Comparison of ENCODE assay signal across 19 cellular contexts in genomic region chr6:127933852-127934840, GRCh38. TPM values are rescaled to one million over a fixed set of nuclear protein-coding genes. Genes with fewer than 3 reads are reported as not detected.
DNase-seq lines count a peak whose midpoint lies in the region; ATAC-seq and TF ChIP-seq lines count a peak whose summit lies in the region.
"Had no signal": no experiment of that assay in that cellular context is flagged by ENCODE, and none has a peak within 500 bp of the region (broad histone marks: within the 10 kb centered on the region; RNA-seq: fewer than 3 reads in every experiment).

No MANE protein-coding gene starts in this region.

- CTCF ChIA-PET in WTC11 (lab: Charles Lee): no interaction called here

- no peak for TF ChIP-seq CTCF in WTC11 (IDR thresholded peaks at IDR 0.05)

- no peaks in the 10 kb centered on the region for H3K27me3 Mint-ChIP-seq in activated naive CD8-positive, alpha-beta T cell
- no peaks in the 10 kb centered on the region for H3K27me3 Mint-ChIP-seq in WTC11 (ENCODE audit: low read depth)

- peak overlapping the region; percentile 80 for H3K4me3 Mint-ChIP-seq in activated naive CD8-positive, alpha-beta T cell
- no peak overlapping the region for H3K4me3 Mint-ChIP-seq in WTC11
- H3K4me3 Mint-ChIP-seq: neural progenitor cell had no signal

- H3K27me3 ChIP-seq in aorta (ENCODE audit: control insufficient read depth in 1 of 2, insufficient read depth in 2 of 2, low read length in 1 of 2): no peaks in the 10 kb centered on the region
- H3K27me3 ChIP-seq: BE2C, heart right ventricle, neural progenitor cell had no signal

- no peaks in the 10 kb centered on the region for H3K9me3 ChIP-seq in aorta (ENCODE audit: control insufficient read depth, low read length)
- H3K9me3 ChIP-seq: BE2C had no signal

- H3K36me3 ChIP-seq in aorta (ENCODE audit: control insufficient read depth in 1 of 2, insufficient read depth in 2 of 2, low read length in 1 of 2): no peaks in the 10 kb centered on the region
- H3K36me3 ChIP-seq: BE2C, heart right ventricle, neural progenitor cell had no signal

- H3K4me1 ChIP-seq in aorta (ENCODE audit: control insufficient read depth in 1 of 2, insufficient read depth in 2 of 2, low read length in 2 of 2): no peaks in the 10 kb centered on the region
- H3K4me1 ChIP-seq: BE2C, neural progenitor cell had no signal

- peak; percentile 56 to 66 for ATAC-seq in activated CD4-positive, CD25-positive, alpha-beta regulatory T cell treated with anti-CD3 and anti-CD28 coated beads, Interleukin-2, amount 50 U/mL, for 24 hours
- ATAC-seq in aorta (ENCODE audit: low FRiP score) (no peak), WTC11 (no peak)
- ATAC-seq: heart right ventricle, right cardiac atrium had no signal

- H3K9me3 Mint-ChIP-seq in activated naive CD8-positive, alpha-beta T cell (ENCODE audit: low read depth): peaks cover 14% of the 10 kb centered on the region
- peaks cover 20% of the 10 kb centered on the region for H3K9me3 Mint-ChIP-seq in WTC11

- POLR2A ChIA-PET in WTC11 (lab: Charles Lee): no interaction called here

- no peak overlapping the region for H3K27ac ChIP-seq in aorta (ENCODE audit: low read depth in 1 of 2, low read length in 2 of 2)
- H3K27ac ChIP-seq: 22Rv1, neural progenitor cell had no signal

- peaks cover 7% of the 10 kb centered on the region for H3K36me3 Mint-ChIP-seq in activated naive CD8-positive, alpha-beta T cell
- peaks cover 12% of the 10 kb centered on the region for H3K36me3 Mint-ChIP-seq in WTC11
- H3K36me3 Mint-ChIP-seq: neural progenitor cell had no signal

- DNase-seq in activated CD4-positive, CD25-positive, alpha-beta regulatory T cell treated with anti-CD3 and anti-CD28 coated beads, Interleukin-2, amount 50 U/mL, for 72 hours: no peak
- peak; percentile 18 to 27 for DNase-seq in activated CD4-positive, alpha-beta T cell treated with anti-CD3 and anti-CD28 coated beads for 4 hours
- peak; percentile 38 for DNase-seq in stimulated activated CD4-positive, alpha-beta T cell treated with anti-CD3 and anti-CD28 coated beads, Interleukin-4, amount 100 ng/mL, for 24 hours
- no peak for DNase-seq in NCI-H187 (lab: John Stamatoyannopoulos, UW)
- no peak for DNase-seq in aorta
- no peak for DNase-seq in WTC11 (ENCODE audit: low spot score)
- DNase-seq: BE2C; heart right ventricle; mesenchymal stem cell; NCI-H1694; NCI-H345; NK-92 treated with Interleukin-12 subunit alpha and Interleukin-12 subunit beta, amount 100 ng/mL, for 24 hours; right cardiac atrium; stimulated activated CD8-positive, alpha-beta memory T cell treated with anti-CD3 and anti-CD28 coated beads, Interleukin-4, amount 100 ng/mL, for 48 hours had no signal

- intact Hi-C loops in aorta (cut with DNase I): no loop called here

- peaks cover 60% of the 10 kb centered on the region for H3K4me1 Mint-ChIP-seq in activated naive CD8-positive, alpha-beta T cell (ENCODE audit: low read depth)
- H3K4me1 Mint-ChIP-seq in WTC11: no peaks in the 10 kb centered on the region
- H3K4me1 Mint-ChIP-seq: neural progenitor cell had no signal

- 91% methylated on average over 7 of the region's 7 CpGs for WGBS in aorta, 2 donors

- peak overlapping the region; percentile 96 for H3K27ac Mint-ChIP-seq in activated naive CD8-positive, alpha-beta T cell
- H3K27ac Mint-ChIP-seq in WTC11: no peak overlapping the region
- H3K27ac Mint-ChIP-seq: neural progenitor cell had no signal

- no peak overlapping the region for H3K4me3 ChIP-seq in aorta (ENCODE audit: low read length in 2 of 2)
- H3K4me3 ChIP-seq: heart right ventricle, neural progenitor cell had no signal

TF ChIP-seq in WTC11, 78 proteins besides CTCF, POLR2A, EP300 and RAD21:
- TF ChIP-seq ELF4 (CRISPR knock-in tag; IDR thresholded peaks at IDR 0.05; ENCODE audit: low read depth) (no peak), ZNF416 (CRISPR knock-in tag; IDR thresholded peaks at IDR 0.05) (no peak), ZNF281 (CRISPR knock-in tag; IDR thresholded peaks at IDR 0.05) (no peak), FOXK1 (CRISPR knock-in tag; IDR thresholded peaks at IDR 0.05) (no peak), JAZF1 (CRISPR knock-in tag; IDR thresholded peaks at IDR 0.05) (no peak), SP1 (CRISPR knock-in tag; conservative IDR thresholded peaks at IDR 0.05) (no peak), OVOL2 (CRISPR knock-in tag; IDR thresholded peaks at IDR 0.05; ENCODE audit: borderline replicate concordance) (no peak), MYBL2 (CRISPR knock-in tag; IDR thresholded peaks at IDR 0.05) (no peak), ZNF396 (CRISPR knock-in tag; IDR thresholded peaks at IDR 0.05; ENCODE audit: borderline replicate concordance) (no peak), ZNF263 (CRISPR knock-in tag; IDR thresholded peaks at IDR 0.05; ENCODE audit: low read depth) (no peak), CREB1 (CRISPR knock-in tag; IDR thresholded peaks at IDR 0.05) (no peak), ZNF232 (CRISPR knock-in tag; IDR thresholded peaks at IDR 0.05) (no peak)
- TF ChIP-seq, protein P1, sequence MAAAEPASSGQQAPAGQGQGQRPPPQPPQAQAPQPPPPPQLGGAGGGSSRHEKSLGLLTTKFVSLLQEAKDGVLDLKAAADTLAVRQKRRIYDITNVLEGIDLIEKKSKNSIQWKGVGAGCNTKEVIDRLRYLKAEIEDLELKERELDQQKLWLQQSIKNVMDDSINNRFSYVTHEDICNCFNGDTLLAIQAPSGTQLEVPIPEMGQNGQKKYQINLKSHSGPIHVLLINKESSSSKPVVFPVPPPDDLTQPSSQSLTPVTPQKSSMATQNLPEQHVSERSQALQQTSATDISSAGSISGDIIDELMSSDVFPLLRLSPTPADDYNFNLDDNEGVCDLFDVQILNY (CRISPR knock-in tag; IDR thresholded peaks at IDR 0.05): no peak
- TF ChIP-seq, protein P2, sequence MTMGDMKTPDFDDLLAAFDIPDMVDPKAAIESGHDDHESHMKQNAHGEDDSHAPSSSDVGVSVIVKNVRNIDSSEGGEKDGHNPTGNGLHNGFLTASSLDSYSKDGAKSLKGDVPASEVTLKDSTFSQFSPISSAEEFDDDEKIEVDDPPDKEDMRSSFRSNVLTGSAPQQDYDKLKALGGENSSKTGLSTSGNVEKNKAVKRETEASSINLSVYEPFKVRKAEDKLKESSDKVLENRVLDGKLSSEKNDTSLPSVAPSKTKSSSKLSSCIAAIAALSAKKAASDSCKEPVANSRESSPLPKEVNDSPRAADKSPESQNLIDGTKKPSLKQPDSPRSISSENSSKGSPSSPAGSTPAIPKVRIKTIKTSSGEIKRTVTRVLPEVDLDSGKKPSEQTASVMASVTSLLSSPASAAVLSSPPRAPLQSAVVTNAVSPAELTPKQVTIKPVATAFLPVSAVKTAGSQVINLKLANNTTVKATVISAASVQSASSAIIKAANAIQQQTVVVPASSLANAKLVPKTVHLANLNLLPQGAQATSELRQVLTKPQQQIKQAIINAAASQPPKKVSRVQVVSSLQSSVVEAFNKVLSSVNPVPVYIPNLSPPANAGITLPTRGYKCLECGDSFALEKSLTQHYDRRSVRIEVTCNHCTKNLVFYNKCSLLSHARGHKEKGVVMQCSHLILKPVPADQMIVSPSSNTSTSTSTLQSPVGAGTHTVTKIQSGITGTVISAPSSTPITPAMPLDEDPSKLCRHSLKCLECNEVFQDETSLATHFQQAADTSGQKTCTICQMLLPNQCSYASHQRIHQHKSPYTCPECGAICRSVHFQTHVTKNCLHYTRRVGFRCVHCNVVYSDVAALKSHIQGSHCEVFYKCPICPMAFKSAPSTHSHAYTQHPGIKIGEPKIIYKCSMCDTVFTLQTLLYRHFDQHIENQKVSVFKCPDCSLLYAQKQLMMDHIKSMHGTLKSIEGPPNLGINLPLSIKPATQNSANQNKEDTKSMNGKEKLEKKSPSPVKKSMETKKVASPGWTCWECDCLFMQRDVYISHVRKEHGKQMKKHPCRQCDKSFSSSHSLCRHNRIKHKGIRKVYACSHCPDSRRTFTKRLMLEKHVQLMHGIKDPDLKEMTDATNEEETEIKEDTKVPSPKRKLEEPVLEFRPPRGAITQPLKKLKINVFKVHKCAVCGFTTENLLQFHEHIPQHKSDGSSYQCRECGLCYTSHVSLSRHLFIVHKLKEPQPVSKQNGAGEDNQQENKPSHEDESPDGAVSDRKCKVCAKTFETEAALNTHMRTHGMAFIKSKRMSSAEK (CRISPR knock-in tag; IDR thresholded peaks at IDR 0.05; ENCODE audit: borderline replicate concordance): no peak

RNA-seq across cellular contexts. Expression of gene THEMIS, which starts 33.3 kb away (rescaled TPM):
- total RNA-seq in aorta (1 to 10 TPM in 1 of 2 donors, under 1 TPM in 1; 0.68 to 1.7 TPM), WTC11 (2021) (0.39 TPM in 1 of 3 replicates, not detected in the others)
- polyA plus RNA-seq in aorta: under 1 TPM in 1 of 2 donors, not detected in 1; 0.63 TPM
- polyA plus RNA-seq: keratinocyte, right cardiac atrium had no signal

Comparison
In these comparisons a context has a peak if more than half of its experiments do, and no peak if none do; other contexts are left out.
1. ATAC-seq: peak in activated CD4-positive, CD25-positive, alpha-beta regulatory T cell treated with anti-CD3 and anti-CD28 coated beads, Interleukin-2, amount 50 U/mL, for 24 hours (2 of 2); none in aorta (single experiment) and WTC11 (single experiment).
2. DNase-seq: peak in activated CD4-positive, alpha-beta T cell treated with anti-CD3 and anti-CD28 coated beads for 4 hours (2 of 2) and stimulated activated CD4-positive, alpha-beta T cell treated with anti-CD3 and anti-CD28 coated beads, Interleukin-4, amount 100 ng/mL, for 24 hours (single experiment); none in activated CD4-positive, CD25-positive, alpha-beta regulatory T cell treated with anti-CD3 and anti-CD28 coated beads, Interleukin-2, amount 50 U/mL, for 72 hours (single experiment), NCI-H187 (0 of 2), aorta (0 of 2) and WTC11 (single experiment).